ENCODE assay signal across 18 cellular contexts in the genomic region with DNA sequence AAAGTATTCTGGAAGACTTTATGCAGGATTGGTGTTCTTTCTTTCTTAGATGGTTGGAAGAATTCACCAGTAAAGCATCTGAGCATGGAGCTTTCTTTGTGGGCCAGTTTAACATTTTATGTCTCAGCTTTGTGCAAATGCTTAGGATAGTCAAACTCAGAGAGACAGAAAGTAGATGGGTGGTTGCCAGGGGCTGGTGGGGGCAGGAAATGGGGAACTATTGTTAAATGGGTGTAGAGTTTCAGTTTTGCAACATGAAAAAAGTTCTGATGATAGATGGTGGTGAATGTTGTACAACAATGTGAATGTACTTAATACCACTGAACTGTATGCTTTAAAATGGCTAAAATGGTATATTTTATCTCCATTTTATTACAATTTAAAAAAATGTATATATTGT. TPM values are rescaled to one million over a fixed set of nuclear protein-coding genes. Genes with fewer than 3 reads are reported as not detected.
A peak's percentile ranks its signal among the peaks of the same experiment; 100 is the strongest.
DNase-seq lines count a peak whose midpoint lies in the region; ATAC-seq and TF ChIP-seq lines count a peak whose summit lies in the region.
"Had no signal": no experiment of that assay in that cellular context is flagged by ENCODE, and none has a peak within 500 bp of the region (broad histone marks: within the 10 kb centered on the region; RNA-seq: fewer than 3 reads in every experiment).

No MANE protein-coding gene starts in this region.

- POLR2A ChIA-PET in activated naive CD8-positive, alpha-beta T cell treated with anti-CD3 and anti-CD28 coated beads, Interleukin-2, amount 10 ng/mL, durations not matched to agents 7 days and 5 days (lab: Charles Lee): no interaction called here

- peaks cover 71% of the 10 kb centered on the region for H3K36me3 Mint-ChIP-seq in activated naive CD8-positive, alpha-beta T cell treated with anti-CD3 and anti-CD28 coated beads, Interleukin-2, amount 10 ng/mL, durations not matched to agents 7 days and 5 days
- peaks cover 72% of the 10 kb centered on the region for H3K36me3 Mint-ChIP-seq in activated naive CD8-positive, alpha-beta T cell treated with anti-CD3 and anti-CD28 coated beads, Interleukin-2, amount 50 U/mL, for 24 hours (ENCODE audit: low read depth)
- H3K36me3 Mint-ChIP-seq in chondrocyte (ENCODE audit: low read depth): peaks cover 54% of the 10 kb centered on the region

- H3K27me3 Mint-ChIP-seq in activated naive CD8-positive, alpha-beta T cell treated with anti-CD3 and anti-CD28 coated beads, Interleukin-2, amount 10 ng/mL, durations not matched to agents 7 days and 5 days: no peaks in the 10 kb centered on the region
- no peaks in the 10 kb centered on the region for H3K27me3 Mint-ChIP-seq in activated naive CD8-positive, alpha-beta T cell treated with anti-CD3 and anti-CD28 coated beads, Interleukin-2, amount 50 U/mL, for 24 hours
- no peaks in the 10 kb centered on the region for H3K27me3 Mint-ChIP-seq in chondrocyte (ENCODE audit: low read depth)
- H3K27me3 Mint-ChIP-seq: activated T-helper 17 cell treated with anti-CD3 and anti-CD28 coated beads, Interleukin-2, amount 50 U/mL, for 72 hours; CD4-positive, alpha-beta memory T cell had no signal

- TF ChIP-seq CTCF in chondrocyte (IDR thresholded peaks at IDR 0.05): no peak

- peaks cover 25% of the 10 kb centered on the region for H3K9me3 Mint-ChIP-seq in activated naive CD8-positive, alpha-beta T cell treated with anti-CD3 and anti-CD28 coated beads, Interleukin-2, amount 10 ng/mL, durations not matched to agents 7 days and 5 days
- peaks cover 27% of the 10 kb centered on the region for H3K9me3 Mint-ChIP-seq in activated naive CD8-positive, alpha-beta T cell treated with anti-CD3 and anti-CD28 coated beads, Interleukin-2, amount 50 U/mL, for 24 hours
- peaks cover 11% of the 10 kb centered on the region for H3K9me3 Mint-ChIP-seq in chondrocyte (ENCODE audit: low read depth)

- no peak for DNase-seq in activated naive CD8-positive, alpha-beta T cell treated with anti-CD3 and anti-CD28 coated beads, Interleukin-2, amount 10 ng/mL, durations not matched to agents 7 days and 5 days
- no peak for DNase-seq in activated naive CD8-positive, alpha-beta T cell treated with anti-CD3 and anti-CD28 coated beads, Interleukin-2, amount 50 U/mL, for 24 hours
- DNase-seq in NOMO-1 treated with DMSO at 0.1 percent for 48 hours (lab: John Stamatoyannopoulos, UW; ENCODE audit: unreplicated experiment) (peak; percentile 42), dermis blood vessel endothelial cell (peak; percentile 4), kidney tubule cell (ENCODE audit: low spot score) (no peak), chondrocyte (ENCODE audit: low spot score) (no peak)
- DNase-seq: aorta; CD4-positive, alpha-beta memory T cell; HFFc6; IMR-90; NCI-H1048; NCI-H2081; NCI-H446 treated with DMSO at 0.1 percent for 48 hours; ovary; right cardiac atrium; testis had no signal

- peak overlapping the region; percentile 2 for H3K4me3 Mint-ChIP-seq in activated naive CD8-positive, alpha-beta T cell treated with anti-CD3 and anti-CD28 coated beads, Interleukin-2, amount 10 ng/mL, durations not matched to agents 7 days and 5 days
- H3K4me3 Mint-ChIP-seq in activated naive CD8-positive, alpha-beta T cell treated with anti-CD3 and anti-CD28 coated beads, Interleukin-2, amount 50 U/mL, for 24 hours: no peak overlapping the region
- no peak overlapping the region for H3K4me3 Mint-ChIP-seq in chondrocyte (ENCODE audit: unreplicated experiment)
- H3K4me3 Mint-ChIP-seq: activated T-helper 17 cell treated with anti-CD3 and anti-CD28 coated beads, Interleukin-2, amount 50 U/mL, for 72 hours; HFFc6 had no signal

- ATAC-seq in activated naive CD8-positive, alpha-beta T cell treated with anti-CD3 and anti-CD28 coated beads, Interleukin-2, amount 10 ng/mL, durations not matched to agents 7 days and 5 days (ENCODE audit: low read depth): peak; percentile 65
- no peak for ATAC-seq in activated naive CD8-positive, alpha-beta T cell treated with anti-CD3 and anti-CD28 coated beads, Interleukin-2, amount 50 U/mL, for 24 hours
- ATAC-seq in HG03520 (IDR thresholded peaks at IDR 0.05; ENCODE audit: unreplicated experiment): no peak
- ATAC-seq: activated T-helper 17 cell treated with anti-CD3 and anti-CD28 coated beads, Interleukin-2, amount 50 U/mL, for 72 hours; right cardiac atrium had no signal

- peak overlapping the region; percentile 53 for H3K27ac Mint-ChIP-seq in activated naive CD8-positive, alpha-beta T cell treated with anti-CD3 and anti-CD28 coated beads, Interleukin-2, amount 10 ng/mL, durations not matched to agents 7 days and 5 days
- H3K27ac Mint-ChIP-seq in activated naive CD8-positive, alpha-beta T cell treated with anti-CD3 and anti-CD28 coated beads, Interleukin-2, amount 50 U/mL, for 24 hours: no peak overlapping the region
- H3K27ac Mint-ChIP-seq in chondrocyte (ENCODE audit: unreplicated experiment): no peak overlapping the region
- H3K27ac Mint-ChIP-seq: activated T-helper 17 cell treated with anti-CD3 and anti-CD28 coated beads, Interleukin-2, amount 50 U/mL, for 72 hours; HFFc6 had no signal

- peaks cover 6% of the 10 kb centered on the region for H3K4me1 Mint-ChIP-seq in activated naive CD8-positive, alpha-beta T cell treated with anti-CD3 and anti-CD28 coated beads, Interleukin-2, amount 10 ng/mL, durations not matched to agents 7 days and 5 days
- peaks cover 4% of the 10 kb centered on the region for H3K4me1 Mint-ChIP-seq in activated naive CD8-positive, alpha-beta T cell treated with anti-CD3 and anti-CD28 coated beads, Interleukin-2, amount 50 U/mL, for 24 hours
- H3K4me1 Mint-ChIP-seq in chondrocyte (ENCODE audit: low read depth): no peaks in the 10 kb centered on the region
- H3K4me1 Mint-ChIP-seq: activated T-helper 17 cell treated with anti-CD3 and anti-CD28 coated beads, Interleukin-2, amount 50 U/mL, for 72 hours had no signal

RNA-seq across cellular contexts. Expression of a gene that starts 24.8 kb away (rescaled TPM):
- total RNA-seq in activated naive CD8-positive, alpha-beta T cell treated with anti-CD3 and anti-CD28 coated beads, Interleukin-2, amount 10 ng/mL, durations not matched to agents 7 days and 5 days: 10 to 100 TPM; 90.1 to 90.4 TPM
- 40.5 and 52.5 TPM in 2 replicates for total RNA-seq in dermis blood vessel endothelial cell
- total RNA-seq in chondrocyte: 106 to 135 TPM (median 110 TPM) in 3 replicates

RNA-seq across cellular contexts. Expression of a gene that starts 25.1 kb away (rescaled TPM):
- 10 to 100 TPM; 44.6 to 45.7 TPM for total RNA-seq in activated naive CD8-positive, alpha-beta T cell treated with anti-CD3 and anti-CD28 coated beads, Interleukin-2, amount 10 ng/mL, durations not matched to agents 7 days and 5 days
- total RNA-seq in dermis blood vessel endothelial cell (67.7 and 70.6 TPM in 2 replicates), chondrocyte (90.7 to 124 TPM (median 91.2 TPM) in 3 replicates)

RNA-seq across cellular contexts. Expression of a gene that starts 40.1 kb away (rescaled TPM):
- 10 to 100 TPM; 22.4 to 25.1 TPM for total RNA-seq in activated naive CD8-positive, alpha-beta T cell treated with anti-CD3 and anti-CD28 coated beads, Interleukin-2, amount 10 ng/mL, durations not matched to agents 7 days and 5 days
- total RNA-seq in dermis blood vessel endothelial cell: 14.3 and 18.7 TPM in 2 replicates
- total RNA-seq in chondrocyte: 11.3 to 15.6 TPM (median 11.6 TPM) in 3 replicates

RNA-seq across cellular contexts. Expression of a gene that starts 44.8 kb away (rescaled TPM):
- 10 to 100 TPM; 72.5 to 75.9 TPM for total RNA-seq in activated naive CD8-positive, alpha-beta T cell treated with anti-CD3 and anti-CD28 coated beads, Interleukin-2, amount 10 ng/mL, durations not matched to agents 7 days and 5 days
- total RNA-seq in dermis blood vessel endothelial cell (113 and 135 TPM in 2 replicates), chondrocyte (61.5 to 91.9 TPM (median 66.4 TPM) in 3 replicates)

RNA-seq across cellular contexts. Expression of a gene that starts 45.0 kb away (rescaled TPM):
- total RNA-seq in activated naive CD8-positive, alpha-beta T cell treated with anti-CD3 and anti-CD28 coated beads, Interleukin-2, amount 10 ng/mL, durations not matched to agents 7 days and 5 days: 10 to 100 TPM; 73.5 to 77.0 TPM
- total RNA-seq in dermis blood vessel endothelial cell (83.9 and 107 TPM in 2 replicates), chondrocyte (66.1 to 76.0 TPM (median 69.0 TPM) in 3 replicates)

Comparison
In these comparisons a context has a peak if more than half of its experiments do, and no peak if none do; other contexts are left out.
1. DNase-seq: peak in NOMO-1 treated with DMSO at 0.1 percent for 48 hours (single experiment) and dermis blood vessel endothelial cell (single experiment); none in activated naive CD8-positive, alpha-beta T cell treated with anti-CD3 and anti-CD28 coated beads, Interleukin-2, amount 10 ng/mL, durations not matched to agents 7 days and 5 days (single experiment), activated naive CD8-positive, alpha-beta T cell treated with anti-CD3 and anti-CD28 coated beads, Interleukin-2, amount 50 U/mL, for 24 hours (single experiment), kidney tubule cell (single experiment) and chondrocyte (single experiment).